In genomic region chr19:38224014-38224862, GRCh38 we compare ENCODE assay signal across 1 cellular context.
TF ChIP-seq lines count a peak whose summit lies in the region.

Gene DPF1, minus strand, starts transcription at chr19:38224222. Its CDS starts 80 bp downstream, at chr19:38224142.

TF ChIP-seq in K562, 482 proteins besides CTCF, POLR2A, EP300 and RAD21 (continued from another document and continues in another):
- TF ChIP-seq CCNT2 (IDR thresholded peaks at IDR 0.05; ENCODE audit: borderline replicate concordance, extremely low read depth, insufficient read length, low read depth, low read length) (peak; percentile 55), SETDB1 (IDR thresholded peaks at IDR 0.05; ENCODE audit: low read length) (no peak), ZFP30 (CRISPR knock-in tag; IDR thresholded peaks at IDR 0.05; ENCODE audit: borderline replicate concordance) (no peak), MYC (IDR thresholded peaks at IDR 0.05; ENCODE audit: low read depth, low read length) (peak; percentile 69; the same call in 1 of the 2 replicates), MYC (CRISPR knock-in tag; IDR thresholded peaks at IDR 0.05; ENCODE audit: borderline replicate concordance, low read depth) (no peak), PTBP1 (IDR thresholded peaks at IDR 0.05; ENCODE audit: low read depth, low read length) (no peak), ZNF785 (CRISPR knock-in tag; IDR thresholded peaks at IDR 0.05) (no peak), ZNF79 (CRISPR knock-in tag; IDR thresholded peaks at IDR 0.05; ENCODE audit: low read depth) (no peak), MIER1 (IDR thresholded peaks at IDR 0.05; ENCODE audit: low read depth) (no peak), ZKSCAN8 (CRISPR knock-in tag; IDR thresholded peaks at IDR 0.05) (no peak), ZSCAN29 (IDR thresholded peaks at IDR 0.05) (peak; percentile 90), C11orf30 (IDR thresholded peaks at IDR 0.05; ENCODE audit: low read depth) (no peak), RFX7 (CRISPR knock-in tag; IDR thresholded peaks at IDR 0.05) (no peak), LARP7 (IDR thresholded peaks at IDR 0.05) (peak; percentile 75; the same call in 1 of the 2 replicates), TAF9B (IDR thresholded peaks at IDR 0.05; ENCODE audit: partially characterized antibody) (no peak), ATF4 (CRISPR knock-in tag; IDR thresholded peaks at IDR 0.05) (no peak), USF2 (CRISPR knock-in tag; IDR thresholded peaks at IDR 0.05) (peak; percentile 86), ZNF212 (CRISPR knock-in tag; IDR thresholded peaks at IDR 0.05) (no peak), ZNF354B (CRISPR knock-in tag; IDR thresholded peaks at IDR 0.05) (no peak), PRMT5 (CRISPR knock-in tag; IDR thresholded peaks at IDR 0.05) (no peak), DLX4 (CRISPR knock-in tag; IDR thresholded peaks at IDR 0.05) (no peak), ZNF274 (IDR thresholded peaks at IDR 0.05; ENCODE audit: borderline replicate concordance, low read depth, low read length) (no peak), ZNF589 (CRISPR knock-in tag; IDR thresholded peaks at IDR 0.05; ENCODE audit: low read depth) (no peak), SRF (CRISPR knock-in tag; IDR thresholded peaks at IDR 0.05) (no peak), MED1 (CRISPR knock-in tag; IDR thresholded peaks at IDR 0.05; ENCODE audit: borderline replicate concordance) (no peak), ZNF324 (CRISPR knock-in tag; IDR thresholded peaks at IDR 0.05) (no peak), ZNF511 (CRISPR knock-in tag; IDR thresholded peaks at IDR 0.05) (no peak), ZNF140 (CRISPR knock-in tag; IDR thresholded peaks at IDR 0.05) (no peak), ZBTB49 (CRISPR knock-in tag; IDR thresholded peaks at IDR 0.05; ENCODE audit: borderline replicate concordance) (no peak), ERF (CRISPR knock-in tag; IDR thresholded peaks at IDR 0.05) (no peak), MLX (CRISPR knock-in tag; conservative IDR thresholded peaks at IDR 0.05) (no peak), ZNF311 (CRISPR knock-in tag; IDR thresholded peaks at IDR 0.05) (no peak), ZNF23 (CRISPR knock-in tag; IDR thresholded peaks at IDR 0.05) (no peak), BRD9 (IDR thresholded peaks at IDR 0.05; ENCODE audit: low read depth, partially characterized antibody) (no peak), PYGO2 (tag; IDR thresholded peaks at IDR 0.05) (no peak), CBX8 (IDR thresholded peaks at IDR 0.05; ENCODE audit: borderline replicate concordance, extremely low read depth, low read depth, low read length, poor library complexity, severe bottlenecking) (no peak), HNRNPUL1 (IDR thresholded peaks at IDR 0.05; ENCODE audit: low read length) (no peak), ATF6 (CRISPR knock-in tag; IDR thresholded peaks at IDR 0.05) (no peak), ZNF780A (CRISPR knock-in tag; IDR thresholded peaks at IDR 0.05) (no peak), ZNF347 (CRISPR knock-in tag; IDR thresholded peaks at IDR 0.05; ENCODE audit: low read depth) (no peak), SP2 (IDR thresholded peaks at IDR 0.05; ENCODE audit: extremely low read depth, low read depth, low read length, poor library complexity, severe bottlenecking) (peak; percentile 52), SRSF7 (optimal IDR thresholded peaks at IDR 0.05; ENCODE audit: low read depth, low read length) (no peak), STAT5A (IDR thresholded peaks at IDR 0.05; ENCODE audit: borderline replicate concordance, low read length) (no peak), ZFX (CRISPR knock-in tag; IDR thresholded peaks at IDR 0.05) (no peak), HNRNPH1 (optimal IDR thresholded peaks at IDR 0.05; ENCODE audit: low read depth, low read length) (no peak), TSHZ1 (CRISPR knock-in tag; IDR thresholded peaks at IDR 0.05) (no peak), KLF6 (CRISPR knock-in tag; IDR thresholded peaks at IDR 0.05; ENCODE audit: borderline replicate concordance) (no peak), BMI1 (IDR thresholded peaks at IDR 0.05; ENCODE audit: low read length) (no peak), CEBPZ (IDR thresholded peaks at IDR 0.05; ENCODE audit: borderline replicate concordance, low read depth, low read length) (no peak), FOXJ2 (tag; IDR thresholded peaks at IDR 0.05) (no peak), HNRNPLL (IDR thresholded peaks at IDR 0.05; ENCODE audit: low read depth, low read length, poor library complexity, severe bottlenecking) (no peak), ZC3H4 (CRISPR knock-in tag; IDR thresholded peaks at IDR 0.05; ENCODE audit: borderline replicate concordance) (no peak), SRSF1 (IDR thresholded peaks at IDR 0.05; ENCODE audit: low read depth, low read length) (no peak), GABPA (tag; conservative IDR thresholded peaks at IDR 0.05; ENCODE audit: low read depth) (no peak), CBFA2T2 (conservative IDR thresholded peaks at IDR 0.05) (peak; percentile 32; the same call in 1 of the 2 replicates), ARNT (IDR thresholded peaks at IDR 0.05) (no peak), CCAR2 (IDR thresholded peaks at IDR 0.05; ENCODE audit: low read depth, low read length) (no peak)
- TF ChIP-seq, protein P1, sequence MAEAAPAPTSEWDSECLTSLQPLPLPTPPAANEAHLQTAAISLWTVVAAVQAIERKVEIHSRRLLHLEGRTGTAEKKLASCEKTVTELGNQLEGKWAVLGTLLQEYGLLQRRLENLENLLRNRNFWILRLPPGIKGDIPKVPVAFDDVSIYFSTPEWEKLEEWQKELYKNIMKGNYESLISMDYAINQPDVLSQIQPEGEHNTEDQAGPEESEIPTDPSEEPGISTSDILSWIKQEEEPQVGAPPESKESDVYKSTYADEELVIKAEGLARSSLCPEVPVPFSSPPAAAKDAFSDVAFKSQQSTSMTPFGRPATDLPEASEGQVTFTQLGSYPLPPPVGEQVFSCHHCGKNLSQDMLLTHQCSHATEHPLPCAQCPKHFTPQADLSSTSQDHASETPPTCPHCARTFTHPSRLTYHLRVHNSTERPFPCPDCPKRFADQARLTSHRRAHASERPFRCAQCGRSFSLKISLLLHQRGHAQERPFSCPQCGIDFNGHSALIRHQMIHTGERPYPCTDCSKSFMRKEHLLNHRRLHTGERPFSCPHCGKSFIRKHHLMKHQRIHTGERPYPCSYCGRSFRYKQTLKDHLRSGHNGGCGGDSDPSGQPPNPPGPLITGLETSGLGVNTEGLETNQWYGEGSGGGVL (CRISPR knock-in tag; IDR thresholded peaks at IDR 0.05) = no peak
